ENCODE assay signal across 1 cellular context in the genomic region with DNA sequence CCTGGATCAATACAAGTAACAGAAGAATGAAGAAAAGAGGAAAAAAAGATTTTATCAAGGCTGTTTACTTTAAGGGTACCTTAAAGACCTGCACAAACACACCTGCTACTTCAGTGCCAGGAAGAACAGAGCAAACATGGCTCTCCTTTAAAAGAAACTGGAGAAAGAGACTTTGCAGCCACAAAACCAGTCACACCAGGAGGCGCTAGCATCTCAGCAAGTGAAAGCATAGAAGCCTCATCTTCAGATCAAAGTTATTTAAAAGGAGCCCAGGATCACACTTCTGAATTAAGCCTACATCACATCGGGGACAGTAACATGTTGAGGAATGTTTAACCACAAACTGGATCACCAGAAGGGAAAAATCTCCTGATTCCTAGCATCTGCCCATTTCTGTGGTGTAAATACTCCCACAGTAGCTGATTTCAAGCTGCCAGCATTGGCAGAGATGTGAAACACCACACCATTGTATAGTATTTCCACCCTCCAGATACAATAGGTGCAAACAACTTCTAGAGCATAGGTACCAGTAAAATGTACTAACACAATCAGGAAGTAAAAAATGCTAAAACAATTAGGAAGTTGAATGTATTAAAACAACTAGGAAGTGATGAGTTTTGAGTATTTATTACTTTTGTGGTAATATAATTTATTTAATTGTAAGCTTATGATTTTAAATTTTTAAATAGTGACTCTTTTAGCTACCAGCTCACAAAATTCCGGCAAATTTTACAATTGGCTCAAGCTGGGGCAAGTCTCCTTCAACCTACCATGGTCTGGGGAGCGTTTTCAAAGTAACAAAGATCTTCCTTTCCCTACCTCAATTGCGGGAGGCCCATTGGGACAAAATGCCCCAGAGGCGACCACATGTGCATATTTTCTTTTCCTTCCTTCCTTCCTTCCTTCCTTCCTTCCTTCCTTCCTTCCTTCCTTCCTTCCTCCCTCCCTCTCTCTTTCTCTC.
TF ChIP-seq lines count a peak whose summit lies in the region.

No MANE protein-coding gene starts in this region.

TF ChIP-seq in H1, 55 proteins besides CTCF, POLR2A, EP300 and RAD21:
- TF ChIP-seq, protein P1, sequence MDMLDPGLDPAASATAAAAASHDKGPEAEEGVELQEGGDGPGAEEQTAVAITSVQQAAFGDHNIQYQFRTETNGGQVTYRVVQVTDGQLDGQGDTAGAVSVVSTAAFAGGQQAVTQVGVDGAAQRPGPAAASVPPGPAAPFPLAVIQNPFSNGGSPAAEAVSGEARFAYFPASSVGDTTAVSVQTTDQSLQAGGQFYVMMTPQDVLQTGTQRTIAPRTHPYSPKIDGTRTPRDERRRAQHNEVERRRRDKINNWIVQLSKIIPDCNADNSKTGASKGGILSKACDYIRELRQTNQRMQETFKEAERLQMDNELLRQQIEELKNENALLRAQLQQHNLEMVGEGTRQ (IDR thresholded peaks at IDR 0.05; ENCODE audit: low read length): no peak
- TF ChIP-seq FOSL1 (IDR thresholded peaks at IDR 0.05; ENCODE audit: insufficient read depth, low read depth, low read length) (no peak), SUZ12 (IDR thresholded peaks at IDR 0.05; ENCODE audit: low read length) (no peak), TBP (IDR thresholded peaks at IDR 0.05; ENCODE audit: low read depth, low read length) (no peak), TCF12 (IDR thresholded peaks at IDR 0.05; ENCODE audit: low read depth, low read length) (no peak), EZH2 (IDR thresholded peaks at IDR 0.05; ENCODE audit: low read depth, low read length, severe bottlenecking) (no peak), SIN3A (conservative IDR thresholded peaks at IDR 0.05 in 1 of 2, IDR thresholded peaks at IDR 0.05 in 1 of 2; ENCODE audit: low read depth in 1 of 2, low read length in 2 of 2) (no peak), RXRA (IDR thresholded peaks at IDR 0.05; ENCODE audit: insufficient read depth, low read depth, low read length) (no peak), TAF7 (optimal IDR thresholded peaks at IDR 0.05; ENCODE audit: borderline replicate concordance, low read depth, low read length) (no peak), TEAD4 (IDR thresholded peaks at IDR 0.05; ENCODE audit: low read depth, low read length) (no peak), SP2 (IDR thresholded peaks at IDR 0.05; ENCODE audit: low read length) (no peak), SP1 (IDR thresholded peaks at IDR 0.05; ENCODE audit: low read depth, low read length) (no peak), CHD7 (IDR thresholded peaks at IDR 0.05; ENCODE audit: insufficient replicate concordance, low read length) (no peak)
- TF ChIP-seq, protein P2, sequence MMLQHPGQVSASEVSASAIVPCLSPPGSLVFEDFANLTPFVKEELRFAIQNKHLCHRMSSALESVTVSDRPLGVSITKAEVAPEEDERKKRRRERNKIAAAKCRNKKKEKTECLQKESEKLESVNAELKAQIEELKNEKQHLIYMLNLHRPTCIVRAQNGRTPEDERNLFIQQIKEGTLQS (IDR thresholded peaks at IDR 0.05; ENCODE audit: insufficient read depth, low read depth, low read length): no peak
